ENCODE assay signal across 10 cellular contexts in the genomic region with DNA sequence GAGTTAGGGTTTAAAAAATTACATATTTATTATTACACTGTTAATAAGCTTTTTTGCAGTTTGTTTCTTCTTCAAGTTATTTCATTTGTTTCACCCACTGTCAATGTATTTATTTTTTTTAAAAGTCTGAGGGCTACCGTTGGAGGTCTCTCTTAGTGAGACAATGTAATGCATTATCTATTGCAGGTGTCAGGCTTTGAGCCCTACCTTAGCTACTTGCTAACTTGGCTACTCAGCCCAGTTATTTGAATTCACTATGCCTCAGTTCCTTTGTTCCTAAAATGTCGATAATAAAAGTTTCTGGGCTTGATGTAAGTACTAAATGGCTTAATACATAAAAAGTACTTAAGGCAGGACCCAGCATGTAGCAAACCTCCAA. TPM values are rescaled to one million over a fixed set of nuclear protein-coding genes. Genes with fewer than 3 reads are reported as not detected.
A peak's percentile ranks its signal among the peaks of the same experiment; 100 is the strongest.
DNase-seq lines count a peak whose midpoint lies in the region; ATAC-seq, FAIRE-seq and TF ChIP-seq lines count a peak whose summit lies in the region.
"Had no signal": no experiment of that assay in that cellular context is flagged by ENCODE, and none has a peak within 500 bp of the region (broad histone marks: within the 10 kb centered on the region; RNA-seq: fewer than 3 reads in every experiment).

No MANE protein-coding gene starts in this region.

- no peak overlapping the region for H3K27ac Mint-ChIP-seq in natural killer cell
- no peak overlapping the region for H3K27ac Mint-ChIP-seq in natural killer cell treated with Interleukin-12 subunit alpha and Interleukin-12 subunit beta and Interleukin-15 and Interleukin-18, amount 100 ng/mL, for 72 hours

- TF ChIP-seq CTCF in natural killer cell (IDR thresholded peaks at IDR 0.05) (no peak), endothelial cell of umbilical vein (IDR thresholded peaks at IDR 0.05; ENCODE audit: extremely low read depth in 1 of 2, insufficient read depth in 1 of 2, low read depth in 1 of 2, low read length in 2 of 2) (no peak)

- H3K4me1 Mint-ChIP-seq in natural killer cell: peaks cover 0 to 6% of the 10 kb centered on the region in 2 donors
- no peaks in the 10 kb centered on the region for H3K4me1 Mint-ChIP-seq in natural killer cell treated with Interleukin-12 subunit alpha and Interleukin-12 subunit beta and Interleukin-15 and Interleukin-18, amount 100 ng/mL, for 72 hours (ENCODE audit: low read depth in 2 of 2)

- intact Hi-C loops in natural killer cell (cut with micrococcal nuclease) (no loop called here), endothelial cell of umbilical vein (cut with micrococcal nuclease) (loop anchor here (1.0 to 5.0 kb wide), 6 partner anchors 15 to 292 kb away; a partner anchor contains a TSS)

- H2AFZ ChIP-seq in endothelial cell of umbilical vein (ENCODE audit: low read depth, low read length) (no peak overlapping the region), neuron (ENCODE audit: low read depth, low read length) (peak overlapping the region; percentile 95)

- peak overlapping the region; percentile 82 to 95 (median 87) for H3K4me3 ChIP-seq in endothelial cell of umbilical vein (replicated peaks in 1 of 3; ENCODE audit: insufficient read depth in 1 of 3, low read depth in 1 of 3, low read length in 3 of 3)
- no peak overlapping the region for H3K4me3 ChIP-seq in neuron (ENCODE audit: low read length)

- BruUV-seq in endothelial cell of umbilical vein (replicated peaks; lab: Mats Ljungman, UMichigan): no TSS peak

- no peaks in the 10 kb centered on the region for H3K36me3 Mint-ChIP-seq in natural killer cell
- H3K36me3 Mint-ChIP-seq in natural killer cell treated with Interleukin-12 subunit alpha and Interleukin-12 subunit beta and Interleukin-15 and Interleukin-18, amount 100 ng/mL, for 72 hours: no peaks in the 10 kb centered on the region

- H4K20me1 ChIP-seq in endothelial cell of umbilical vein (replicated peaks; ENCODE audit: control insufficient read depth, extremely low read depth, insufficient read depth, low read length): no peaks in the 10 kb centered on the region

- H3K4me1 ChIP-seq in endothelial cell of umbilical vein (ENCODE audit: control insufficient read depth, extremely low read depth, insufficient read depth, low read length) (peaks cover 31% of the 10 kb centered on the region), neuron (ENCODE audit: insufficient read depth, low read length) (no peaks in the 10 kb centered on the region)

- no peaks in the 10 kb centered on the region for H3K27me3 Mint-ChIP-seq in natural killer cell (ENCODE audit: low read depth in 2 of 2)
- no peaks in the 10 kb centered on the region for H3K27me3 Mint-ChIP-seq in natural killer cell treated with Interleukin-12 subunit alpha and Interleukin-12 subunit beta and Interleukin-15 and Interleukin-18, amount 100 ng/mL, for 72 hours

- H3K4me2 ChIP-seq in endothelial cell of umbilical vein (ENCODE audit: insufficient read depth, low read length): peak overlapping the region; percentile 86

- H3K36me3 ChIP-seq in endothelial cell of umbilical vein (ENCODE audit: control insufficient read depth in 2 of 2, extremely low read depth in 1 of 2, insufficient read depth in 2 of 2, low read length in 2 of 2) (no peaks in the 10 kb centered on the region), neuron (ENCODE audit: insufficient read depth, low read length) (no peaks in the 10 kb centered on the region)

- no peak for TF ChIP-seq POLR2A in endothelial cell of umbilical vein (IDR thresholded peaks at IDR 0.05; ENCODE audit: low read depth, low read length)

- no peaks in the 10 kb centered on the region for H3K9me3 Mint-ChIP-seq in natural killer cell
- H3K9me3 Mint-ChIP-seq in natural killer cell treated with Interleukin-12 subunit alpha and Interleukin-12 subunit beta and Interleukin-15 and Interleukin-18, amount 100 ng/mL, for 72 hours: no peaks in the 10 kb centered on the region

- H3K4me3 Mint-ChIP-seq in natural killer cell: peak overlapping the region; percentile 35
- no peak overlapping the region for H3K4me3 Mint-ChIP-seq in natural killer cell treated with Interleukin-12 subunit alpha and Interleukin-12 subunit beta and Interleukin-15 and Interleukin-18, amount 100 ng/mL, for 72 hours

- H3K27ac ChIP-seq in endothelial cell of umbilical vein (ENCODE audit: insufficient read depth, low read depth, low read length): peak overlapping the region; percentile 87

- DNase-seq in natural killer cell: no peak
- DNase-seq in natural killer cell treated with Interleukin-12 subunit alpha and Interleukin-12 subunit beta and Interleukin-15 and Interleukin-18, amount 100 ng/mL, for 72 hours (ENCODE audit: low spot score): no peak
- no peak for DNase-seq in endothelial cell of umbilical vein (ENCODE audit: low read depth, low spot score)
- DNase-seq in SW480 (ENCODE audit: low spot score): no peak
- no peak for DNase-seq in mucosa of gallbladder (ENCODE audit: low spot score)
- no peak for DNase-seq in DMS79 treated with DMSO at 0.1 percent for 48 hours (lab: John Stamatoyannopoulos, UW)
- DNase-seq in anterior cingulate cortex (lab: John Stamatoyannopoulos, UW): no peak
- DNase-seq: activated T-cell treated with anti-CD3 and anti-CD28 coated beads, Interleukin-2, amount 50 U/mL, for 1 hour; NCI-H2029 treated with DMSO at 0.1 percent for 48 hours had no signal

- peaks cover 45% of the 10 kb centered on the region for H3K79me2 ChIP-seq in endothelial cell of umbilical vein (ENCODE audit: control insufficient read depth, insufficient read depth, low read length)

- peak overlapping the region; percentile 98 for H3K9ac ChIP-seq in endothelial cell of umbilical vein (replicated peaks; ENCODE audit: extremely low read depth, insufficient read depth, low read length)

- CTCF ChIA-PET in endothelial cell of umbilical vein (lab: Charles Lee): interaction anchor here (0.7 to 2.3 kb wide), 11 partner anchors 9 to 289 kb away, joined by 3 to 26 read pairs (median 4); no protein-coding TSS in a partner anchor

- dilution Hi-C loops in endothelial cell of umbilical vein (cut with MboI; ENCODE audit: extremely low pct_ligation_motif_present, low sequenced_read_pairs): no loop called here

- no peaks in the 10 kb centered on the region for H3K27me3 ChIP-seq in endothelial cell of umbilical vein (ENCODE audit: control insufficient read depth in 2 of 2, insufficient read depth in 2 of 2, low read length in 2 of 2)
- no peaks in the 10 kb centered on the region for H3K27me3 ChIP-seq in neuron (ENCODE audit: insufficient read depth, low read length)

- POLR2A ChIA-PET in endothelial cell of umbilical vein (lab: Charles Lee): interaction anchor here (0.6 to 2.1 kb wide), 5 partner anchors 8 to 53 kb away, joined by 3 to 14 read pairs (median 4); no protein-coding TSS in a partner anchor

- ATAC-seq in natural killer cell: no peak
- no peak for ATAC-seq in natural killer cell treated with Interleukin-12 subunit alpha and Interleukin-12 subunit beta and Interleukin-15 and Interleukin-18, amount 100 ng/mL, for 72 hours

- no peak for FAIRE-seq in endothelial cell of umbilical vein (lab: Jason Lieb, UNC)

- H3K9me3 ChIP-seq in endothelial cell of umbilical vein (replicated peaks; ENCODE audit: control insufficient read depth, insufficient read depth, low read length) (no peaks in the 10 kb centered on the region), neuron (ENCODE audit: low read length) (no peaks in the 10 kb centered on the region)

- H3K9me1 ChIP-seq in endothelial cell of umbilical vein (replicated peaks; ENCODE audit: control insufficient read depth, extremely low read depth, insufficient read depth, low read length): no peaks in the 10 kb centered on the region

TF ChIP-seq in endothelial cell of umbilical vein, 7 proteins besides CTCF, POLR2A, EP300 and RAD21:
- TF ChIP-seq GATA2 (IDR thresholded peaks at IDR 0.05; ENCODE audit: insufficient read depth, insufficient read length, low read depth, low read length) (no peak), MYC (IDR thresholded peaks at IDR 0.05; ENCODE audit: low read depth, low read length) (no peak), EZH2 (IDR thresholded peaks at IDR 0.05; ENCODE audit: borderline replicate concordance, low read depth, low read length, severe bottlenecking) (no peak), FOS (IDR thresholded peaks at IDR 0.05; ENCODE audit: borderline replicate concordance, insufficient read depth, low read length) (no peak), POLR2AphosphoS5 (IDR thresholded peaks at IDR 0.05; ENCODE audit: insufficient read depth, low read depth, low read length) (no peak)
- TF ChIP-seq, protein P1, sequence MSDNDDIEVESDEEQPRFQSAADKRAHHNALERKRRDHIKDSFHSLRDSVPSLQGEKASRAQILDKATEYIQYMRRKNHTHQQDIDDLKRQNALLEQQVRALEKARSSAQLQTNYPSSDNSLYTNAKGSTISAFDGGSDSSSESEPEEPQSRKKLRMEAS (IDR thresholded peaks at IDR 0.05; ENCODE audit: insufficient read depth, insufficient read length): no peak

RNA-seq across cellular contexts. Expression of a gene that starts 0.5 kb away (rescaled TPM):
- total RNA-seq in natural killer cell (1 to 10 TPM in 1 of 3 donors, under 1 TPM in 2; 0.10 to 1.2 (median 0.23) TPM), endothelial cell of umbilical vein (266 and 286 TPM in 2 replicates), mucosa of gallbladder (45.6 TPM)
- 1 to 10 TPM in 1 of 2 donors, under 1 TPM in 1; 0.56 to 1.9 TPM for total RNA-seq in natural killer cell treated with Interleukin-12 subunit alpha and Interleukin-12 subunit beta and Interleukin-15 and Interleukin-18, amount 100 ng/mL, for 72 hours
- polyA plus RNA-seq in endothelial cell of umbilical vein: 138 and 177 TPM in 2 replicates
- 185 and 186 TPM in 2 replicates for polyA plus RNA-seq in endothelial cell of umbilical vein (2011; cell fraction: cytosol; rRNA removed)
- 210 and 230 TPM in 2 replicates for polyA plus RNA-seq in endothelial cell of umbilical vein (2011; cell fraction: nucleus; rRNA removed)
- 245 and 277 TPM in 2 replicates for polyA plus RNA-seq in endothelial cell of umbilical vein (2012)
- polyA minus RNA-seq in endothelial cell of umbilical vein: 332 and 378 TPM in 2 replicates
- polyA minus RNA-seq in endothelial cell of umbilical vein (2011; cell fraction: cytosol; rRNA and poly(A)+ RNA removed): 21.1 TPM
- 645 and 1,049 TPM in 2 replicates for polyA minus RNA-seq in endothelial cell of umbilical vein (2011; cell fraction: nucleus; rRNA and poly(A)+ RNA removed)

Comparison
In these comparisons a context has a peak if more than half of its experiments do, and no peak if none do; other contexts are left out.
1. RNA of a gene that starts 0.5 kb away (total RNA-seq): 266 to 286 TPM in endothelial cell of umbilical vein and 45.6 TPM in mucosa of gallbladder (single experiment); 0.56 to 1.9 TPM in natural killer cell treated with Interleukin-12 subunit alpha and Interleukin-12 subunit beta and Interleukin-15 and Interleukin-18, amount 100 ng/mL, for 72 hours and 0.10 to 1.2 TPM in natural killer cell; every median in the first group is over 10 times any median in the second.